1 cellular context compared by ENCODE assay signal in the genomic region with DNA sequence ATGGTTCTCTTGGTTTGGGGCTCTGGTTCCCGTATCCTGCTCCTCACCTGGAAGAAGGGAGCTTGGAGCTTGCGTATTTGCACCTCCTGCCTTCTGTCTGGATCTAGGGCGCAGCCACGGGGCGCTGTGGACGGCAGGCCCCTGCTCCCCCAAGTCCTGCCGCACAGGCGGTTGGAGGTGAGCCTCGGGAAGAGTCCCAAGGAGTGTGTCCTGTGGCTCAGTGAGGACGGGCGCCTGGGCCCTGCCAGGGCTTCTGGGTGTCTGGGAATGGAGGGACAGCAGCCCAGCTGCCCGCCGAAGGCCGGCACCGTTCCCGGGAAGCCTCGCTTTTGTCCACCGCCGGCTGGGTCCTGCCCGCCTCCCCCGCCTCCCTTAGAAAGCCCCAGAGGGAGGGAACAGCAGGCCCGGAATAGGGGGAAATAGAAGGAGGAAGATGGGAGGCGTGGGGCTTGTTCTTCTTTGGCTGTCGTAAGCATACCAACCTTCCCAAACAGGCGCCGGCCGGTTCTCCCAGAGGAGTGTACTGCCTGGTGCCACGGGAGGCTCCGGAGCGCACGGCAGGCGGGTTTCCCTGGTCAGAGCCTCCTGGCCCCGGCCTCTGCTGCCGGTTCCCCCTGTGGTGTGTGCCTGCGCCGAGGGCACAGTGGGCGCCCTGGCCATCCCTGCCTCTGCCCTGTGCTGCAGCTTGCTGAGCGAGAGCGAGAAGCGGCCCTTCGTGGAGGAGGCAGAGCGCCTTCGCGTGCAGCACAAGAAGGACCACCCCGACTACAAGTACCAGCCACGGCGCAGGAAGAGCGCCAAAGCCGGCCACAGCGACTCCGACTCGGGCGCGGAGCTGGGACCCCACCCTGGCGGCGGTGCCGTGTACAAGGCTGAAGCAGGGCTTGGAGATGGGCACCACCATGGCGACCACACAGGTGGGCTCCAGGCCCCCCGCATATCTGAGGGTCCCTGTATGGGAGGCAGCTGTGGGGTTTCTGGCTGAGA.
TF ChIP-seq lines count a peak whose summit lies in the region.

No MANE protein-coding gene starts in this region.

TF ChIP-seq in WTC11, 78 proteins besides CTCF, POLR2A, EP300 and RAD21 (continued from another document):
- TF ChIP-seq, protein P1, sequence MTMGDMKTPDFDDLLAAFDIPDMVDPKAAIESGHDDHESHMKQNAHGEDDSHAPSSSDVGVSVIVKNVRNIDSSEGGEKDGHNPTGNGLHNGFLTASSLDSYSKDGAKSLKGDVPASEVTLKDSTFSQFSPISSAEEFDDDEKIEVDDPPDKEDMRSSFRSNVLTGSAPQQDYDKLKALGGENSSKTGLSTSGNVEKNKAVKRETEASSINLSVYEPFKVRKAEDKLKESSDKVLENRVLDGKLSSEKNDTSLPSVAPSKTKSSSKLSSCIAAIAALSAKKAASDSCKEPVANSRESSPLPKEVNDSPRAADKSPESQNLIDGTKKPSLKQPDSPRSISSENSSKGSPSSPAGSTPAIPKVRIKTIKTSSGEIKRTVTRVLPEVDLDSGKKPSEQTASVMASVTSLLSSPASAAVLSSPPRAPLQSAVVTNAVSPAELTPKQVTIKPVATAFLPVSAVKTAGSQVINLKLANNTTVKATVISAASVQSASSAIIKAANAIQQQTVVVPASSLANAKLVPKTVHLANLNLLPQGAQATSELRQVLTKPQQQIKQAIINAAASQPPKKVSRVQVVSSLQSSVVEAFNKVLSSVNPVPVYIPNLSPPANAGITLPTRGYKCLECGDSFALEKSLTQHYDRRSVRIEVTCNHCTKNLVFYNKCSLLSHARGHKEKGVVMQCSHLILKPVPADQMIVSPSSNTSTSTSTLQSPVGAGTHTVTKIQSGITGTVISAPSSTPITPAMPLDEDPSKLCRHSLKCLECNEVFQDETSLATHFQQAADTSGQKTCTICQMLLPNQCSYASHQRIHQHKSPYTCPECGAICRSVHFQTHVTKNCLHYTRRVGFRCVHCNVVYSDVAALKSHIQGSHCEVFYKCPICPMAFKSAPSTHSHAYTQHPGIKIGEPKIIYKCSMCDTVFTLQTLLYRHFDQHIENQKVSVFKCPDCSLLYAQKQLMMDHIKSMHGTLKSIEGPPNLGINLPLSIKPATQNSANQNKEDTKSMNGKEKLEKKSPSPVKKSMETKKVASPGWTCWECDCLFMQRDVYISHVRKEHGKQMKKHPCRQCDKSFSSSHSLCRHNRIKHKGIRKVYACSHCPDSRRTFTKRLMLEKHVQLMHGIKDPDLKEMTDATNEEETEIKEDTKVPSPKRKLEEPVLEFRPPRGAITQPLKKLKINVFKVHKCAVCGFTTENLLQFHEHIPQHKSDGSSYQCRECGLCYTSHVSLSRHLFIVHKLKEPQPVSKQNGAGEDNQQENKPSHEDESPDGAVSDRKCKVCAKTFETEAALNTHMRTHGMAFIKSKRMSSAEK (CRISPR knock-in tag; IDR thresholded peaks at IDR 0.05; ENCODE audit: borderline replicate concordance) = no peak
- TF ChIP-seq ERG (CRISPR knock-in tag; IDR thresholded peaks at IDR 0.05) (no peak), IRF2 (CRISPR knock-in tag; IDR thresholded peaks at IDR 0.05; ENCODE audit: borderline replicate concordance, low read depth) (no peak), NFE2L1 (CRISPR knock-in tag; IDR thresholded peaks at IDR 0.05) (no peak), TP53 (CRISPR knock-in tag; IDR thresholded peaks at IDR 0.05) (no peak), ATF6 (CRISPR knock-in tag; IDR thresholded peaks at IDR 0.05) (no peak), TCF7 (CRISPR knock-in tag; IDR thresholded peaks at IDR 0.05; ENCODE audit: low read depth) (no peak), ZNF416 (CRISPR knock-in tag; IDR thresholded peaks at IDR 0.05) (no peak), SP1 (CRISPR knock-in tag; conservative IDR thresholded peaks at IDR 0.05) (no peak)
- TF ChIP-seq, protein P2, sequence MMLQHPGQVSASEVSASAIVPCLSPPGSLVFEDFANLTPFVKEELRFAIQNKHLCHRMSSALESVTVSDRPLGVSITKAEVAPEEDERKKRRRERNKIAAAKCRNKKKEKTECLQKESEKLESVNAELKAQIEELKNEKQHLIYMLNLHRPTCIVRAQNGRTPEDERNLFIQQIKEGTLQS (CRISPR knock-in tag; conservative IDR thresholded peaks at IDR 0.05) = no peak
- TF ChIP-seq, protein P3, sequence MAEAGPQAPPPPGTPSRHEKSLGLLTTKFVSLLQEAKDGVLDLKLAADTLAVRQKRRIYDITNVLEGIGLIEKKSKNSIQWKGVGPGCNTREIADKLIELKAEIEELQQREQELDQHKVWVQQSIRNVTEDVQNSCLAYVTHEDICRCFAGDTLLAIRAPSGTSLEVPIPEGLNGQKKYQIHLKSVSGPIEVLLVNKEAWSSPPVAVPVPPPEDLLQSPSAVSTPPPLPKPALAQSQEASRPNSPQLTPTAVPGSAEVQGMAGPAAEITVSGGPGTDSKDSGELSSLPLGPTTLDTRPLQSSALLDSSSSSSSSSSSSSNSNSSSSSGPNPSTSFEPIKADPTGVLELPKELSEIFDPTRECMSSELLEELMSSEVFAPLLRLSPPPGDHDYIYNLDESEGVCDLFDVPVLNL (CRISPR knock-in tag; IDR thresholded peaks at IDR 0.05; ENCODE audit: borderline replicate concordance, low read depth) = no peak
